Comparison of ENCODE assay signal across 8 cellular contexts in genomic region chr17:40415390-40415789, GRCh38. TPM values are rescaled to one million over a fixed set of nuclear protein-coding genes. Genes with fewer than 3 reads are reported as not detected.
DNase-seq lines count a peak whose midpoint lies in the region; ATAC-seq lines count a peak whose summit lies in the region.

No MANE protein-coding gene starts in this region.

- peaks cover 36% of the 10 kb centered on the region for H3K4me1 Mint-ChIP-seq in activated T-cell treated with anti-CD3 and anti-CD28 coated beads, Interleukin-2, amount 50 U/mL, for 72 hours (ENCODE audit: low read depth)
- H3K4me1 Mint-ChIP-seq in activated T-helper 2 cell treated with anti-CD3 and anti-CD28 coated beads, Interferon-gamma antibody, Interleukin-2, Interleukin-4, amounts not matched to agents 10 μg/mL and 5 μg/mL and 100 μg/mL, durations not matched to agents 14 hours and 24 hours and 36 hours (ENCODE audit: low read depth) = peaks cover 33% of the 10 kb centered on the region

- peak overlapping the region; percentile 60 to 70 for H3K4me3 Mint-ChIP-seq in activated T-cell treated with anti-CD3 and anti-CD28 coated beads, Interleukin-2, amount 50 U/mL, for 72 hours
- peak overlapping the region; percentile 65 for H3K4me3 Mint-ChIP-seq in activated T-helper 2 cell treated with anti-CD3 and anti-CD28 coated beads, Interferon-gamma antibody, Interleukin-2, Interleukin-4, amounts not matched to agents 10 μg/mL and 5 μg/mL and 100 μg/mL, durations not matched to agents 14 hours and 24 hours and 36 hours (ENCODE audit: low read depth)

- intact Hi-C loops in activated T-helper 2 cell treated with anti-CD3 and anti-CD28 coated beads, Interferon-gamma antibody, Interleukin-2, Interleukin-4, amounts not matched to agents 10 μg/mL and 5 μg/mL and 100 μg/mL, durations not matched to agents 14 hours and 24 hours and 36 hours (cut with micrococcal nuclease) = loop anchor here (5.0 kb wide), 2 partner anchors 58 to 102 kb away; no protein-coding TSS in a partner anchor

- H3K36me3 Mint-ChIP-seq in activated T-cell treated with anti-CD3 and anti-CD28 coated beads, Interleukin-2, amount 50 U/mL, for 72 hours (ENCODE audit: insufficient read depth in 2 of 2) = peaks cover 10 to 43% of the 10 kb centered on the region in 2 donors
- H3K36me3 Mint-ChIP-seq in activated T-helper 2 cell treated with anti-CD3 and anti-CD28 coated beads, Interferon-gamma antibody, Interleukin-2, Interleukin-4, amounts not matched to agents 10 μg/mL and 5 μg/mL and 100 μg/mL, durations not matched to agents 14 hours and 24 hours and 36 hours (ENCODE audit: low read depth) = peaks cover 58% of the 10 kb centered on the region

- H3K27me3 Mint-ChIP-seq in activated T-cell treated with anti-CD3 and anti-CD28 coated beads, Interleukin-2, amount 50 U/mL, for 72 hours (ENCODE audit: low read depth) = no peaks in the 10 kb centered on the region
- no peaks in the 10 kb centered on the region for H3K27me3 Mint-ChIP-seq in activated T-helper 2 cell treated with anti-CD3 and anti-CD28 coated beads, Interferon-gamma antibody, Interleukin-2, Interleukin-4, amounts not matched to agents 10 μg/mL and 5 μg/mL and 100 μg/mL, durations not matched to agents 14 hours and 24 hours and 36 hours (ENCODE audit: low read depth)

- DNase-seq in activated T-cell treated with anti-CD3 and anti-CD28 coated beads, Interleukin-2, amount 50 U/mL, for 72 hours = no peak
- DNase-seq in activated T-cell treated with anti-CD3 and anti-CD28 coated beads, Interleukin-2, amount 50 U/mL, for 1 hour = no peak
- DNase-seq in MV-4-11 (lab: John Stamatoyannopoulos, UW) (peak; percentile 53), kidney tubule cell (ENCODE audit: low spot score) (peak; percentile 48), Ammon's horn (ENCODE audit: low spot score) (no peak)
- DNase-seq in activated T-helper 2 cell treated with anti-CD3 and anti-CD28 coated beads, Interferon-gamma antibody, Interleukin-2, Interleukin-4, amounts not matched to agents 10 μg/mL and 5 μg/mL and 100 μg/mL, durations not matched to agents 14 hours and 24 hours and 36 hours (ENCODE audit: low spot score) = no peak
- no peak for DNase-seq in stimulated activated CD4-positive, alpha-beta T cell treated with anti-CD3 and anti-CD28 coated beads, Interleukin-4, amount 100 ng/mL, for 24 hours

- no peak for ATAC-seq in activated T-cell treated with anti-CD3 and anti-CD28 coated beads, Interleukin-2, amount 50 U/mL, for 72 hours (replicated peaks in 1 of 2)
- ATAC-seq in GM21737 (IDR thresholded peaks at IDR 0.05; ENCODE audit: unreplicated experiment) = no peak

- no peak overlapping the region for H3K27ac Mint-ChIP-seq in activated T-cell treated with anti-CD3 and anti-CD28 coated beads, Interleukin-2, amount 50 U/mL, for 72 hours
- no peak overlapping the region for H3K27ac Mint-ChIP-seq in activated T-helper 2 cell treated with anti-CD3 and anti-CD28 coated beads, Interferon-gamma antibody, Interleukin-2, Interleukin-4, amounts not matched to agents 10 μg/mL and 5 μg/mL and 100 μg/mL, durations not matched to agents 14 hours and 24 hours and 36 hours

- no peaks in the 10 kb centered on the region for H3K9me3 Mint-ChIP-seq in activated T-cell treated with anti-CD3 and anti-CD28 coated beads, Interleukin-2, amount 50 U/mL, for 72 hours
- no peaks in the 10 kb centered on the region for H3K9me3 Mint-ChIP-seq in activated T-helper 2 cell treated with anti-CD3 and anti-CD28 coated beads, Interferon-gamma antibody, Interleukin-2, Interleukin-4, amounts not matched to agents 10 μg/mL and 5 μg/mL and 100 μg/mL, durations not matched to agents 14 hours and 24 hours and 36 hours

RNA-seq across cellular contexts. Expression of gene TOP2A, which starts 2.3 kb away (rescaled TPM):
- 100 to 1,000 TPM; 324 to 425 TPM for total RNA-seq in activated T-cell treated with anti-CD3 and anti-CD28 coated beads, Interleukin-2, amount 50 U/mL, for 72 hours
- 193 and 199 TPM in 2 replicates for total RNA-seq in activated T-helper 2 cell treated with anti-CD3 and anti-CD28 coated beads, Interferon-gamma antibody, Interleukin-2, Interleukin-4, amounts not matched to agents 10 μg/mL and 5 μg/mL and 100 μg/mL, durations not matched to agents 14 hours and 24 hours and 36 hours

RNA-seq across cellular contexts. Expression of gene IGFBP4, which starts 27.9 kb away (rescaled TPM):
- 10 to 100 TPM; 47.1 to 58.4 TPM for total RNA-seq in activated T-cell treated with anti-CD3 and anti-CD28 coated beads, Interleukin-2, amount 50 U/mL, for 72 hours
- 54.6 and 59.3 TPM in 2 replicates for total RNA-seq in activated T-helper 2 cell treated with anti-CD3 and anti-CD28 coated beads, Interferon-gamma antibody, Interleukin-2, Interleukin-4, amounts not matched to agents 10 μg/mL and 5 μg/mL and 100 μg/mL, durations not matched to agents 14 hours and 24 hours and 36 hours

RNA-seq across cellular contexts. Expression of gene GJD3, which starts 50.9 kb away (rescaled TPM):
- total RNA-seq in activated T-cell treated with anti-CD3 and anti-CD28 coated beads, Interleukin-2, amount 50 U/mL, for 72 hours = not detected
- 0.48 TPM in 1 of 2 replicates, not detected in the other for total RNA-seq in activated T-helper 2 cell treated with anti-CD3 and anti-CD28 coated beads, Interferon-gamma antibody, Interleukin-2, Interleukin-4, amounts not matched to agents 10 μg/mL and 5 μg/mL and 100 μg/mL, durations not matched to agents 14 hours and 24 hours and 36 hours

Comparison
In these comparisons a context has a peak if more than half of its experiments do, and no peak if none do; other contexts are left out.
1. DNase-seq: peak in MV-4-11 (single experiment) and kidney tubule cell (single experiment); none in activated T-cell treated with anti-CD3 and anti-CD28 coated beads, Interleukin-2, amount 50 U/mL, for 72 hours (0 of 2), activated T-cell treated with anti-CD3 and anti-CD28 coated beads, Interleukin-2, amount 50 U/mL, for 1 hour (single experiment), activated T-helper 2 cell treated with anti-CD3 and anti-CD28 coated beads, Interferon-gamma antibody, Interleukin-2, Interleukin-4, amounts not matched to agents 10 μg/mL and 5 μg/mL and 100 μg/mL, durations not matched to agents 14 hours and 24 hours and 36 hours (single experiment), Ammon's horn (single experiment) and stimulated activated CD4-positive, alpha-beta T cell treated with anti-CD3 and anti-CD28 coated beads, Interleukin-4, amount 100 ng/mL, for 24 hours (single experiment).